Comparison of ENCODE assay signal across 15 cellular contexts in the genomic region with DNA sequence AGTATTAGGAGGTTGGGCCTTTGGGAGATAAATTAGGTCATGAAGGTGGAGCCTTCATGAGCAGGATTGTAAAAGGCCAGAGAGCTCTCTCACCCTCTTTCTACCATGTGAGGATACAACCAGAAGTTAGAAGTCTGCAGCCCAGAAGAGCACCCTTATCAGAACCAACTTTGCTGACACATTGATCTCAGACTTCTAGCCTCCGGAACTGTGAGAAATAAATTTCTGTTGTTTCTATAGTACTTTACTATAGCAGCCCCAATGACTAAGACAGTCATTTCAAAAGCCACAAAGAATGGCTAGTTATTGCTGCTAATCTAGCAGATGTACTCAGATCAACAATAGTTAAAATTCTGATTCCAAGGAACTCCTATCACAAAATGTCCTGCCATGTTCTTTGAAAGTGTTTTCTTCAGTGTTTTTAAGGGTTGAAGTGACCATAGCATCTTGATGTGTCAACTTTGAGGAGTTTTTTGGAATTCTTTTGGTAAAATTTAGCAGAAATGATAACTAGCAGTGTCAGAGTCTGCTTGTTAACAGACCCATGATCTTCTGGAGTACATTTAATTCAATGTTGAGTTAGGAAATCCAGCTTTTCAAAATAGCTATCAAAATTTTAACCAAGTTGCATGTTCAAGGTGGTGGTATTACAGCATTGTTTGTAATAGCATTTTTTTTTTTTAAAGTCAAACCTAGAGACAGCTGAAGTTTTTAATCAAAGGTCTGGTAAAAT.
"Had no signal": no experiment of that assay in that cellular context is flagged by ENCODE, and none has a peak within 500 bp of the region (broad histone marks: within the 10 kb centered on the region; RNA-seq: fewer than 3 reads in every experiment).

No MANE protein-coding gene starts in this region.

- H3K9me3 Mint-ChIP-seq: type B pancreatic cell had no signal

- H3K27ac Mint-ChIP-seq: activated CD4-positive, alpha-beta T cell treated with anti-CD3 and anti-CD28 coated beads, Interleukin-2, amount 10 ng/mL, durations not matched to agents 7 days and 5 days; activated naive CD8-positive, alpha-beta T cell; endodermal cell; nephron progenitor cell; type B pancreatic cell had no signal

- H3K27me3 Mint-ChIP-seq: activated CD4-positive, alpha-beta T cell treated with anti-CD3 and anti-CD28 coated beads, Interleukin-2, amount 10 ng/mL, durations not matched to agents 7 days and 5 days; activated naive CD8-positive, alpha-beta T cell; type B pancreatic cell had no signal

- DNase-seq: activated CD4-positive, alpha-beta T cell treated with anti-CD3 and anti-CD28 coated beads, Interleukin-2, amount 10 ng/mL, durations not matched to agents 7 days and 5 days; activated effector memory CD4-positive, alpha-beta T cell treated with Interleukin-2 at 50 U/mL for 16 hours; aorta; endodermal cell; hippocampal formation; kidney glomerular epithelial cell; nephron progenitor cell; psoas muscle; spleen; stimulated activated CD4-positive, alpha-beta T cell treated with anti-CD3 and anti-CD28 coated beads, Interleukin-1b, Interleukin-23, amount 100 ng/mL, for 48 hours; stimulated activated naive CD4-positive, alpha-beta T cell; T1000 had no signal

- ATAC-seq: psoas muscle, sciatic nerve had no signal

- H3K36me3 Mint-ChIP-seq: type B pancreatic cell had no signal

- H3K4me3 Mint-ChIP-seq: activated CD4-positive, alpha-beta T cell treated with anti-CD3 and anti-CD28 coated beads, Interleukin-2, amount 10 ng/mL, durations not matched to agents 7 days and 5 days; activated naive CD8-positive, alpha-beta T cell; endodermal cell; nephron progenitor cell; type B pancreatic cell had no signal
